Comparison of ENCODE assay signal across 24 cellular contexts in the genomic region with DNA sequence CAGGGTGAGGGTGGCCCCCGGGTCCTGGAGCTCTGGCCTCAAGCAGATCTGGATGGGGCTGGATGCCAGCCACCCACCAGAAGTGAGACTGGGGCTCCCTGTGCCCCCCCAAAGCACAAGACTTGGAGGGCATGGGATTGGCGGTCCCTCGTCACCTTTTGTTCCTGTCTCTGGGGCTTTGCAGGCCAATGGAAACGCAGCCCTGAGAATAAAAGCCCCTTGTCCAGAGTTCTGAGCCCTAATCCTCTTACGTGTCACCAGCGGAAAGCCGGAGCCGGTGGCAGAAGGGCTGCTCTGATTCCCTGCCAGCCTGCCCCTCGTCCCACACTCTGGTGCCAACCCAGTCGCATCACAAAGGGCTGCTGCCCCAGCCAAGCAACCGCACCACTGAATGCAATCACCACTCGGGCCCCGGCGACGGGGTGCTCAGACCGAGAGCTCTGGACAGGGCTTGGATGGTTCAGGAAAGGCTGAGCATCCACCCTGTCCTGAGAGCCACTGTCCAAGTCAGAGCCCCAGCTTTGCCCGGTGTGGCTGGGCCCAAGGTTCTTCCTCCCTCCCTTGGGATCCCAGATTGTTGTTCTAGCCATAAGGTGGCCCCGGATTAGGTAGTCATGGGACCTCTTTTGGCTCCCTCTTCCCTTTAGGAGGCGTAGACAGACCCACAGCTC. TPM values are rescaled to one million over a fixed set of nuclear protein-coding genes. Genes with fewer than 3 reads are reported as not detected.
A peak's percentile ranks its signal among the peaks of the same experiment; 100 is the strongest.
DNase-seq lines count a peak whose midpoint lies in the region; ATAC-seq, FAIRE-seq and TF ChIP-seq lines count a peak whose summit lies in the region.
"Had no signal": no experiment of that assay in that cellular context is flagged by ENCODE, and none has a peak within 500 bp of the region (broad histone marks: within the 10 kb centered on the region; RNA-seq: fewer than 3 reads in every experiment).

No MANE protein-coding gene starts in this region.

- ATAC-seq in left cardiac atrium (no peak), HG03460 (IDR thresholded peaks at IDR 0.05; ENCODE audit: unreplicated experiment) (no peak)
- ATAC-seq: activated CD4-positive, alpha-beta T cell treated with anti-CD3 and anti-CD28 coated beads for 36 hours; lower lobe of right lung; stimulated activated naive CD8-positive, alpha-beta T cell treated with anti-CD3 and anti-CD28 coated beads, Interleukin-15, amount 100 ng/mL, for 72 hours had no signal

- no peaks in the 10 kb centered on the region for H4K20me1 ChIP-seq in H1 (replicated peaks in 1 of 2; ENCODE audit: control insufficient read depth in 1 of 2, insufficient read depth in 2 of 2, low read length in 2 of 2)

- H4K8ac ChIP-seq in H1 (ENCODE audit: extremely low read depth, insufficient read depth, low read length), result peak overlapping the region; percentile 79; the same call in 1 of the 2 replicates

- no peak overlapping the region for H4K5ac ChIP-seq in H1 (ENCODE audit: insufficient read length, low read depth, low read length)

- H3K79me2 ChIP-seq in H1 (ENCODE audit: control insufficient read depth in 1 of 2, insufficient read depth in 2 of 2, low read length in 2 of 2), result no peaks in the 10 kb centered on the region

- H2BK120ac ChIP-seq in H1 (replicated peaks; ENCODE audit: low read depth, low read length), result no peak overlapping the region

- no peak overlapping the region for H3K18ac ChIP-seq in H1 (ENCODE audit: extremely low read depth, low read length)

- H2BK5ac ChIP-seq in H1 (ENCODE audit: low read depth, low read length), result no peak overlapping the region

- H3K27me3 ChIP-seq in A673 (replicated peaks; ENCODE audit: insufficient read depth, low read depth, low read length, poor library complexity), result no peaks in the 10 kb centered on the region
- no peaks in the 10 kb centered on the region for H3K27me3 ChIP-seq in SJCRH30
- H3K27me3 ChIP-seq in H1 (replicated peaks in 1 of 4; ENCODE audit: control insufficient read depth in 3 of 4, extremely low read depth in 1 of 4, insufficient read depth in 3 of 4, low read length in 3 of 4), result no peaks in the 10 kb centered on the region; a peak in 1 of 7 replicates

- H3K4me3 ChIP-seq in A673 (ENCODE audit: low read depth, low read length, poor library complexity, severe bottlenecking), result no peak overlapping the region
- H3K4me3 ChIP-seq in SJCRH30, result peak overlapping the region; percentile 16; the same call in 1 of the 2 replicates
- H3K4me3 ChIP-seq in H1 (ENCODE audit: extremely low read depth in 1 of 4, insufficient read depth in 2 of 4, low read depth in 3 of 4, low read length in 4 of 4), result no peak overlapping the region
- no peak overlapping the region for H3K4me3 ChIP-seq in lower leg skin (ENCODE audit: low read depth, poor library complexity, severe bottlenecking)
- H3K4me3 ChIP-seq: GM23248, lower lobe of right lung, prostate gland, smooth muscle cell had no signal

- DNase-seq in A673 (ENCODE audit: low spot score) (no peak), SJCRH30 (peak in 1 of 2 experiments; percentile 27), H1 (ENCODE audit: low read depth in 1 of 2, low spot score in 2 of 2) (no peak), nucleus accumbens (lab: John Stamatoyannopoulos, UW) (peak in 53 of 56 donors; percentile 9 to 89 (median 66)), DMS153 treated with DMSO at 0.1 percent for 48 hours (lab: John Stamatoyannopoulos, UW; ENCODE audit: unreplicated experiment) (no peak), lower leg skin (ENCODE audit: low spot score in 2 of 2) (no peak), left cardiac atrium (no peak)
- DNase-seq: 8988T; activated CD4-positive, alpha-beta T cell treated with anti-CD3 and anti-CD28 coated beads for 36 hours; Caco-2; cortex of kidney; EL; GM23248; lower lobe of right lung; NCI-H1694 treated with DMSO at 0.1 percent for 48 hours; Right ventricle myocardium superior; stimulated activated CD4-positive, alpha-beta T cell treated with anti-CD3 and anti-CD28 coated beads, Interleukin-4, amount 100 ng/mL, for 1 hour; stimulated activated naive CD8-positive, alpha-beta T cell treated with anti-CD3 and anti-CD28 coated beads, Interleukin-15, amount 100 ng/mL, for 72 hours had no signal

- no peak overlapping the region for H2BK12ac ChIP-seq in H1 (ENCODE audit: low read depth, low read length)

- no peak for TF ChIP-seq POLR2A in H1 (IDR thresholded peaks at IDR 0.05; ENCODE audit: control extremely low read depth in 1 of 2, low read depth in 2 of 2, low read length in 2 of 2)
- no peak for TF ChIP-seq POLR2A in lower leg skin (IDR thresholded peaks at IDR 0.05)

- POLR2A ChIA-PET in A673 (lab: Charles Lee; ENCODE audit: low non-redundant PET), result no interaction called here
- POLR2A ChIA-PET in H1 (lab: Charles Lee; ENCODE audit: partially characterized antibody), result interaction anchor here (0.6 to 1.2 kb wide), 2 partner anchors 15 to 33 kb away, joined by 3 read pairs; no protein-coding TSS in a partner anchor

- H3K27ac ChIP-seq in A673 (ENCODE audit: low read depth, low read length, poor library complexity, severe bottlenecking), result peak overlapping the region; percentile 61
- no peak overlapping the region for H3K27ac ChIP-seq in SJCRH30
- H3K27ac ChIP-seq in H1 (ENCODE audit: low read depth, low read length), result no peak overlapping the region
- H3K27ac ChIP-seq: GM23248, KMS-11, lower lobe of right lung, prostate gland had no signal

- intact Hi-C loops in A673 (cut with micrococcal nuclease; ENCODE audit: unreplicated experiment) (loop anchor here (5.0 kb wide), 1 partner anchor 126 kb away; no protein-coding TSS in a partner anchor), lower leg skin (cut with DNase I; ENCODE audit: low total_unique reads) (no loop called here), left cardiac atrium (cut with DNase I) (no loop called here)

- CTCF ChIA-PET in A673 (lab: Charles Lee), result no interaction called here
- CTCF ChIA-PET in H1 (lab: Charles Lee; ENCODE audit: partially characterized antibody), result interaction anchor here (0.9 to 4.6 kb wide), 5 partner anchors 11 to 22 kb away, joined by 3 to 23 read pairs (median 8); no protein-coding TSS in a partner anchor

- no peak overlapping the region for H2AK5ac ChIP-seq in H1 (ENCODE audit: low read depth, low read length)

- no peaks in the 10 kb centered on the region for H3K4me1 ChIP-seq in A673 (ENCODE audit: insufficient read depth, low read length, poor library complexity, severe bottlenecking)
- no peaks in the 10 kb centered on the region for H3K4me1 ChIP-seq in SJCRH30
- H3K4me1 ChIP-seq in H1 (replicated peaks in 1 of 4; ENCODE audit: control insufficient read depth in 3 of 4, insufficient read depth in 4 of 4, low read length in 3 of 4), result no peaks in the 10 kb centered on the region; a peak in 1 of 7 replicates
- H3K4me1 ChIP-seq: Caco-2, lower lobe of right lung, prostate gland had no signal

- H3K23me2 ChIP-seq in H1 (ENCODE audit: low read depth, low read length), result no peaks in the 10 kb centered on the region

- H3K9me3 ChIP-seq in A673 (ENCODE audit: low read depth, low read length, poor library complexity, severe bottlenecking), result no peaks in the 10 kb centered on the region
- H3K9me3 ChIP-seq in SJCRH30 (replicated peaks), result no peaks in the 10 kb centered on the region
- no peaks in the 10 kb centered on the region; a peak in 1 of 4 replicates for H3K9me3 ChIP-seq in H1 (ENCODE audit: insufficient read depth in 2 of 2, low read depth in 1 of 2, low read length in 1 of 2)
- H3K9me3 ChIP-seq: Caco-2, lower lobe of right lung, prostate gland had no signal

- no peaks in the 10 kb centered on the region for H3K79me1 ChIP-seq in H1 (ENCODE audit: low read depth, low read length)

- no TSS peak for BruUV-seq in A673 (replicated peaks; lab: Mats Ljungman, UMichigan)

- H3K56ac ChIP-seq in H1 (replicated peaks; ENCODE audit: insufficient read length, low read depth, low read length), result no peak overlapping the region

- H3K36me3 ChIP-seq in A673 (ENCODE audit: insufficient read depth, low read length, poor library complexity, severe bottlenecking), result no peaks in the 10 kb centered on the region
- H3K36me3 ChIP-seq in SJCRH30, result no peaks in the 10 kb centered on the region
- no peaks in the 10 kb centered on the region for H3K36me3 ChIP-seq in H1 (ENCODE audit: control insufficient read depth in 2 of 4, insufficient read depth in 4 of 4, low read length in 3 of 4)
- H3K36me3 ChIP-seq: lower lobe of right lung, prostate gland had no signal

- H3K4ac ChIP-seq in H1 (replicated peaks; ENCODE audit: insufficient read length, low read depth, low read length), result no peak overlapping the region

- TF ChIP-seq RAD21 in H1 (IDR thresholded peaks at IDR 0.05 in 1 of 2, conservative IDR thresholded peaks at IDR 0.05 in 1 of 2; ENCODE audit: low read depth in 2 of 2, low read length in 2 of 2), result no peak

- H4K91ac ChIP-seq in H1 (replicated peaks; ENCODE audit: insufficient read length, low read length), result no peak overlapping the region

- no peak overlapping the region for H3K9ac ChIP-seq in H1 (replicated peaks in 1 of 4; ENCODE audit: extremely low read depth in 1 of 4, low read depth in 3 of 4, low read length in 3 of 4)
- H3K9ac ChIP-seq: GM23248, KMS-11 had no signal

- no peak overlapping the region for H3K14ac ChIP-seq in H1 (ENCODE audit: insufficient read length)

- H3K4me2 ChIP-seq in H1 (ENCODE audit: insufficient read depth in 1 of 2, low read depth in 2 of 2, low read length in 2 of 2), result no peak overlapping the region
- H3K4me2 ChIP-seq: KMS-11, smooth muscle cell had no signal

- TF ChIP-seq EP300 in H1 (IDR thresholded peaks at IDR 0.05; ENCODE audit: borderline replicate concordance in 1 of 2, low read depth in 2 of 2, low read length in 2 of 2), result no peak

- no peak overlapping the region for H3K23ac ChIP-seq in H1 (ENCODE audit: insufficient read length)

- no peak for FAIRE-seq in H1 (lab: Jason Lieb, UNC)
- FAIRE-seq: endothelial cell of umbilical vein, TTC549 had no signal

- H2BK15ac ChIP-seq in H1 (ENCODE audit: low read length), result no peak overlapping the region

- TF ChIP-seq CTCF in A673 (conservative IDR thresholded peaks at IDR 0.05; ENCODE audit: low read depth, low read length) (no peak), H1 (IDR thresholded peaks at IDR 0.05; ENCODE audit: control extremely low read depth in 1 of 3, insufficient read depth in 1 of 3, low read depth in 1 of 3, low read length in 3 of 3) (no peak), lower leg skin (IDR thresholded peaks at IDR 0.05) (no peak)

- 92% methylated on average over 19 of the region's 19 CpGs; no CpG with 5 or more reads in 1 of the 2 experiments for WGBS in H1 (ENCODE audit: extremely low coverage in 1 of 2, insufficient coverage in 1 of 2, insufficient read length in 1 of 2, insufficient replicate concordance in 2 of 2, low coverage in 1 of 2, low lambda C conversion rate in 2 of 2, missing lambda C conversion rate in 1 of 2), 2 experiments
- WGBS in lower leg skin, 2 donors, result 93 to 95% methylated on average over 19 of the region's 19 CpGs

- no peak overlapping the region for H2BK20ac ChIP-seq in H1 (ENCODE audit: low read length)

- H2AFZ ChIP-seq in H1 (ENCODE audit: low read length), result no peak overlapping the region; the same call in 1 of the 2 replicates
- H2AFZ ChIP-seq: GM23248 had no signal

RNA-seq across cellular contexts. Expression of a gene that starts 22.8 kb away (rescaled TPM):
- total RNA-seq in A673 (2021) (46.2 and 53.5 TPM in 2 replicates), lower leg skin (10 to 100 TPM; 17.8 to 24.0 (median 19.4) TPM), left cardiac atrium (10 to 100 TPM; 18.8 to 20.3 TPM)
- 36.1 and 41.4 TPM in 2 replicates for total RNA-seq in SJCRH30 (2014; rRNA removed; shearing (Covaris generic))
- 49.6 and 51.1 TPM in 2 replicates for total RNA-seq in H1 (2021; fragmentation: NEBNext Ultra II Directional; extraction: Animal tissue kit (Norgen Biotek cat#: 25700))
- 78.5 and 78.7 TPM in 2 replicates for polyA plus RNA-seq in H1 (2011; rRNA removed)
- 108 TPM for polyA plus RNA-seq in H1 (2011; cell fraction: cytosol; rRNA removed)
- polyA plus RNA-seq in H1 (2011; cell fraction: nucleus; rRNA removed), result 65.9 TPM
- polyA plus RNA-seq in H1 (2012, experiment 1 of 2), result 45.7 to 73.3 TPM (median 64.5 TPM) in 4 replicates
- 58.5 TPM for polyA plus RNA-seq in H1 (2012, experiment 2 of 2)
- 33.6 TPM for polyA plus RNA-seq in H1 (2013, experiment 1 of 2)
- polyA plus RNA-seq in H1 (2013, experiment 2 of 2), result 35.0 TPM
- polyA minus RNA-seq in H1 (2011; rRNA and poly(A)+ RNA removed), result 78.1 and 89.9 TPM in 2 replicates
- polyA minus RNA-seq in H1 (2011; cell fraction: cytosol; rRNA and poly(A)+ RNA removed), result 33.2 TPM
- polyA minus RNA-seq in H1 (2011; cell fraction: nucleus; rRNA and poly(A)+ RNA removed), result 71.8 TPM

RNA-seq across cellular contexts. Expression of a gene that starts 42.3 kb away (rescaled TPM):
- 21.7 and 25.0 TPM in 2 replicates for total RNA-seq in A673 (2021)
- 0.73 and 1.1 TPM in 2 replicates for total RNA-seq in SJCRH30 (2014; rRNA removed; shearing (Covaris generic))
- 7.4 and 8.2 TPM in 2 replicates for total RNA-seq in H1 (2021; fragmentation: NEBNext Ultra II Directional; extraction: Animal tissue kit (Norgen Biotek cat#: 25700))
- 2.1 and 2.7 TPM in 2 replicates for polyA plus RNA-seq in H1 (2011; rRNA removed)
- 2.7 TPM for polyA plus RNA-seq in H1 (2011; cell fraction: cytosol; rRNA removed)
- polyA plus RNA-seq in H1 (2011; cell fraction: nucleus; rRNA removed), result 2.9 TPM
- 4.6 to 5.4 TPM (median 5.2 TPM) in 4 replicates for polyA plus RNA-seq in H1 (2012, experiment 1 of 2)
- polyA plus RNA-seq in H1 (2012, experiment 2 of 2), result 4.7 TPM
- polyA plus RNA-seq in H1 (2013, experiment 1 of 2), result 6.5 TPM
- 7.0 TPM for polyA plus RNA-seq in H1 (2013, experiment 2 of 2)
- polyA minus RNA-seq in H1 (2011; rRNA and poly(A)+ RNA removed), result 1.5 and 1.8 TPM in 2 replicates
- 1.8 TPM for polyA minus RNA-seq in H1 (2011; cell fraction: cytosol; rRNA and poly(A)+ RNA removed)
- 1.00 TPM for polyA minus RNA-seq in H1 (2011; cell fraction: nucleus; rRNA and poly(A)+ RNA removed)
- total RNA-seq in lower leg skin, result 1 to 10 TPM in 1 of 4 donors, under 1 TPM in 3; 0.30 to 3.2 (median 0.96) TPM
- total RNA-seq in left cardiac atrium, result under 1 TPM; 0.60 to 0.88 TPM
- polyA plus RNA-seq: GM23248 had no signal

Comparison
In these comparisons a context has a peak if more than half of its experiments do, and no peak if none do; other contexts are left out.
1. DNase-seq: peak in nucleus accumbens (53 of 56); none in A673 (single experiment), H1 (0 of 2), DMS153 treated with DMSO at 0.1 percent for 48 hours (single experiment), lower leg skin (0 of 2) and left cardiac atrium (single experiment).